ENCODE assay signal across 19 cellular contexts in the genomic region with DNA sequence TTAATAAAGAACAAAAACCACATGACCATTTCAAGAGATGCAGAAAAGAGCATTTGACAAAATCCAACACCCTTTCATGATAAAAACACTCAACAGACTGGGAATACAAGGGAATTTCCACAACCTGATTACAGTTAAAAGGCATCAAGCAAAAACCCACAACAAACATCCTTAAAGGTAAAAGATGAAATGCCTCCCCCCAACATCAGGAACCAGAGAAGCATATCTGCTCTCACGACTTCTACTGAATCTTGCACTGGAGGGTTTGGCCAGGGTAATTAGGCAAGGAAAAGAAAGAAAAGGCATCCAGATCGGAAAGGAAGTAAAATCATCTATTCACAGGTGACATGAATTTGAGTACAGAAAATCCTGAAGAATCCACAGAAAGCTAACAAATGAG. TPM values are rescaled to one million over a fixed set of nuclear protein-coding genes. Genes with fewer than 3 reads are reported as not detected.
DNase-seq lines count a peak whose midpoint lies in the region; ATAC-seq, FAIRE-seq and TF ChIP-seq lines count a peak whose summit lies in the region.
"Had no signal": no experiment of that assay in that cellular context is flagged by ENCODE, and none has a peak within 500 bp of the region (broad histone marks: within the 10 kb centered on the region; RNA-seq: fewer than 3 reads in every experiment).

No MANE protein-coding gene starts in this region.

- peaks cover 3% of the 10 kb centered on the region for H3F3A ChIP-seq in OCI-LY1 (ENCODE audit: insufficient read depth, low read length)

- H3K9ac ChIP-seq in OCI-LY1 (ENCODE audit: low read length) = peak overlapping the region; percentile 59

- H3K4me1 Mint-ChIP-seq in CD4-positive, CD25-positive, alpha-beta regulatory T cell = peaks cover 5 to 36% (median 20%) of the 10 kb centered on the region in 4 donors
- H3K4me1 Mint-ChIP-seq in naive thymus-derived CD4-positive, alpha-beta T cell = peaks cover 21 to 54% (median 41%) of the 10 kb centered on the region in 7 donors

- H3K9me3 ChIP-seq in CD4-positive, CD25-positive, alpha-beta regulatory T cell (ENCODE audit: control insufficient read depth in 2 of 2, low read length in 2 of 2) = no peaks in the 10 kb centered on the region
- H3K9me3 ChIP-seq in OCI-LY1 (ENCODE audit: low read length) = no peaks in the 10 kb centered on the region
- no peaks in the 10 kb centered on the region for H3K9me3 ChIP-seq in naive thymus-derived CD4-positive, alpha-beta T cell (ENCODE audit: control insufficient read depth in 2 of 3, low read length in 3 of 3)
- no peaks in the 10 kb centered on the region for H3K9me3 ChIP-seq in ascending aorta
- H3K9me3 ChIP-seq: SJCRH30 had no signal

- CTCF ChIA-PET in naive thymus-derived CD4-positive, alpha-beta T cell (lab: Charles Lee) = interaction anchor here (0.7 kb wide), 1 partner anchor 58 kb away, joined by 4 read pairs; no protein-coding TSS in a partner anchor

- POLR2A ChIA-PET in naive thymus-derived CD4-positive, alpha-beta T cell (lab: Charles Lee) = interaction anchor here (0.9 to 1.4 kb wide), 2 partner anchors 14 to 25 kb away, joined by 3 read pairs; no protein-coding TSS in a partner anchor

- H3K36me3 Mint-ChIP-seq in CD4-positive, CD25-positive, alpha-beta regulatory T cell = no peaks in the 10 kb centered on the region
- peaks cover 0 to 4% (median 0%) of the 10 kb centered on the region in 5 donors for H3K36me3 Mint-ChIP-seq in naive thymus-derived CD4-positive, alpha-beta T cell
- H3K36me3 Mint-ChIP-seq: CD8-positive, alpha-beta T cell had no signal

- H3K79me2 ChIP-seq in OCI-LY1 (ENCODE audit: insufficient read depth, low read length) = no peaks in the 10 kb centered on the region

- no peak for DNase-seq in CD4-positive, CD25-positive, alpha-beta regulatory T cell
- DNase-seq in GM12892 (ENCODE audit: insufficient read length) = no peak
- DNase-seq in naive thymus-derived CD4-positive, alpha-beta T cell = no peak
- no peak for DNase-seq in SKM-1 treated with dmso at 0.1 percent for 144 hours (lab: John Stamatoyannopoulos, UW; ENCODE audit: unreplicated experiment)
- no peak for DNase-seq in ascending aorta (ENCODE audit: low spot score in 2 of 2)
- DNase-seq in mucosa of gallbladder (ENCODE audit: low spot score) = no peak
- DNase-seq: CD8-positive, alpha-beta T cell; NCI-H1092 treated with DMSO at 0.1 percent for 48 hours; NCI-H1436 treated with DMSO at 0.1 percent for 48 hours; NCI-H1930; NCI-H510A; NCI-H748 treated with DMSO at 0.1 percent for 48 hours; NK-92 treated with Interleukin-12 subunit alpha and Interleukin-12 subunit beta, amount 100 ng/mL, for 24 hours; OCI-M1; SJCRH30 had no signal

- no peaks in the 10 kb centered on the region for H4K20me1 ChIP-seq in OCI-LY1 (ENCODE audit: insufficient read depth, low read length)

- H3K27me3 Mint-ChIP-seq in CD4-positive, CD25-positive, alpha-beta regulatory T cell = peaks cover 6% of the 10 kb centered on the region
- H3K27me3 Mint-ChIP-seq in naive thymus-derived CD4-positive, alpha-beta T cell = peaks cover 0 to 6% (median 0%) of the 10 kb centered on the region in 5 donors

- H3K27me3 ChIP-seq in CD4-positive, CD25-positive, alpha-beta regulatory T cell (ENCODE audit: control insufficient read depth, insufficient read depth, low read length) = no peaks in the 10 kb centered on the region
- no peaks in the 10 kb centered on the region for H3K27me3 ChIP-seq in OCI-LY1 (ENCODE audit: insufficient read depth, low read length)
- no peaks in the 10 kb centered on the region for H3K27me3 ChIP-seq in naive thymus-derived CD4-positive, alpha-beta T cell (ENCODE audit: control insufficient read depth in 2 of 2, insufficient read depth in 2 of 2, low read length in 2 of 2)
- H3K27me3 ChIP-seq in ascending aorta = no peaks in the 10 kb centered on the region
- H3K27me3 ChIP-seq: SJCRH30 had no signal

- H3K9me2 ChIP-seq in OCI-LY1 (ENCODE audit: low read depth, low read length) = no peaks in the 10 kb centered on the region

- peak; percentile 48 for FAIRE-seq in GM12892 (lab: Jason Lieb, UNC)
- FAIRE-seq: G401.6, H54, RCC 7860 had no signal

- ATAC-seq in CD4-positive, CD25-positive, alpha-beta regulatory T cell (ENCODE audit: low read depth in 2 of 2) = no peak
- no peak for ATAC-seq in naive thymus-derived CD4-positive, alpha-beta T cell
- ATAC-seq: CD8-positive, alpha-beta T cell had no signal

- no peak overlapping the region for H3K4me3 ChIP-seq in CD4-positive, CD25-positive, alpha-beta regulatory T cell (ENCODE audit: low read depth, low read length)
- H3K4me3 ChIP-seq in OCI-LY1 (ENCODE audit: low read depth, low read length, poor library complexity, severe bottlenecking) (peak overlapping the region; percentile 48), ascending aorta (no peak overlapping the region)
- no peak overlapping the region for H3K4me3 ChIP-seq in naive thymus-derived CD4-positive, alpha-beta T cell (ENCODE audit: low read length)
- H3K4me3 ChIP-seq: SJCRH30 had no signal

- no peak overlapping the region for H3K27ac Mint-ChIP-seq in CD4-positive, CD25-positive, alpha-beta regulatory T cell
- H3K27ac Mint-ChIP-seq in naive thymus-derived CD4-positive, alpha-beta T cell = peak overlapping the region in 3 of 9 donors; percentile 13 to 68 (median 40)
- H3K27ac Mint-ChIP-seq: CD8-positive, alpha-beta T cell had no signal

- intact Hi-C loops in naive thymus-derived CD4-positive, alpha-beta T cell (cut with micrococcal nuclease) = loop anchor here (1.0 to 10.0 kb wide), 5 partner anchors 8 to 276 kb away; no protein-coding TSS in a partner anchor
- intact Hi-C loops in ascending aorta (cut with DNase I) = no loop called here

- TF ChIP-seq CTCF in OCI-LY1 (IDR thresholded peaks at IDR 0.05; ENCODE audit: low read length) = no peak
- no peak for TF ChIP-seq CTCF in ascending aorta (IDR thresholded peaks at IDR 0.05)

- H3K27ac ChIP-seq in CD4-positive, CD25-positive, alpha-beta regulatory T cell (ENCODE audit: insufficient read depth, low read length, poor library complexity, severe bottlenecking) = no peak overlapping the region
- H3K27ac ChIP-seq in OCI-LY1 (ENCODE audit: low read depth, low read length, poor library complexity, severe bottlenecking) (peak overlapping the region; percentile 96), ascending aorta (no peak overlapping the region)
- no peak overlapping the region for H3K27ac ChIP-seq in naive thymus-derived CD4-positive, alpha-beta T cell (ENCODE audit: low read depth, low read length)
- H3K27ac ChIP-seq: SJCRH30 had no signal

- no peak for TF ChIP-seq POLR2A in GM12892 (IDR thresholded peaks at IDR 0.05; ENCODE audit: low read depth, low read length)

- no peak overlapping the region for H2AFZ ChIP-seq in OCI-LY1 (ENCODE audit: low read length)

- H3K36me3 ChIP-seq in CD4-positive, CD25-positive, alpha-beta regulatory T cell (ENCODE audit: control insufficient read depth, insufficient read depth, low read length) = no peaks in the 10 kb centered on the region
- H3K36me3 ChIP-seq in OCI-LY1 (ENCODE audit: insufficient read depth, low read length) = no peaks in the 10 kb centered on the region
- no peaks in the 10 kb centered on the region for H3K36me3 ChIP-seq in naive thymus-derived CD4-positive, alpha-beta T cell (ENCODE audit: control insufficient read depth in 2 of 3, insufficient read depth in 3 of 3, low read length in 3 of 3)
- H3K36me3 ChIP-seq in ascending aorta = no peaks in the 10 kb centered on the region
- H3K36me3 ChIP-seq: SJCRH30 had no signal

- H3K4me3 Mint-ChIP-seq in CD4-positive, CD25-positive, alpha-beta regulatory T cell = peak overlapping the region in 3 of 4 donors; percentile 14 to 77 (median 17)
- H3K4me3 Mint-ChIP-seq in naive thymus-derived CD4-positive, alpha-beta T cell = peak overlapping the region in 6 of 10 donors; percentile 1 to 91 (median 42)

- H3K9me3 Mint-ChIP-seq in CD4-positive, CD25-positive, alpha-beta regulatory T cell = no peaks in the 10 kb centered on the region
- peaks cover 0 to 1% (median 0%) of the 10 kb centered on the region in 11 donors for H3K9me3 Mint-ChIP-seq in naive thymus-derived CD4-positive, alpha-beta T cell
- H3K9me3 Mint-ChIP-seq: CD8-positive, alpha-beta T cell had no signal

- peaks cover 17% of the 10 kb centered on the region for H3K4me1 ChIP-seq in CD4-positive, CD25-positive, alpha-beta regulatory T cell (ENCODE audit: control insufficient read depth, insufficient read depth, low read length, poor library complexity, severe bottlenecking)
- peaks cover 68% of the 10 kb centered on the region for H3K4me1 ChIP-seq in OCI-LY1 (ENCODE audit: insufficient read depth, low read length, severe bottlenecking)
- peaks cover 10 to 19% of the 10 kb centered on the region in 2 donors for H3K4me1 ChIP-seq in naive thymus-derived CD4-positive, alpha-beta T cell (ENCODE audit: control insufficient read depth in 2 of 2, insufficient read depth in 2 of 2, low read length in 2 of 2)
- H3K4me1 ChIP-seq in ascending aorta = no peaks in the 10 kb centered on the region
- H3K4me1 ChIP-seq: SJCRH30 had no signal

- H3K4me2 ChIP-seq in OCI-LY1 (ENCODE audit: low read length) = peak overlapping the region; percentile 72

RNA-seq across cellular contexts. Expression of a gene that starts 59.5 kb away (rescaled TPM):
- 21.2 TPM for total RNA-seq in CD4-positive, CD25-positive, alpha-beta regulatory T cell
- 1 to 10 TPM; 1.3 to 2.5 (median 1.5) TPM for polyA plus RNA-seq in CD4-positive, CD25-positive, alpha-beta regulatory T cell
- 10.0 TPM for polyA plus RNA-seq in GM12892 (2012; ENCODE audit: missing spikeins)
- 10 to 100 TPM; 38.6 to 50.9 (median 40.9) TPM for total RNA-seq in naive thymus-derived CD4-positive, alpha-beta T cell
- polyA plus RNA-seq in naive thymus-derived CD4-positive, alpha-beta T cell = 1 to 10 TPM; 7.4 to 8.1 TPM
- total RNA-seq in ascending aorta = 2.2 TPM
- total RNA-seq in mucosa of gallbladder = 19.8 TPM
